In the genomic region with DNA sequence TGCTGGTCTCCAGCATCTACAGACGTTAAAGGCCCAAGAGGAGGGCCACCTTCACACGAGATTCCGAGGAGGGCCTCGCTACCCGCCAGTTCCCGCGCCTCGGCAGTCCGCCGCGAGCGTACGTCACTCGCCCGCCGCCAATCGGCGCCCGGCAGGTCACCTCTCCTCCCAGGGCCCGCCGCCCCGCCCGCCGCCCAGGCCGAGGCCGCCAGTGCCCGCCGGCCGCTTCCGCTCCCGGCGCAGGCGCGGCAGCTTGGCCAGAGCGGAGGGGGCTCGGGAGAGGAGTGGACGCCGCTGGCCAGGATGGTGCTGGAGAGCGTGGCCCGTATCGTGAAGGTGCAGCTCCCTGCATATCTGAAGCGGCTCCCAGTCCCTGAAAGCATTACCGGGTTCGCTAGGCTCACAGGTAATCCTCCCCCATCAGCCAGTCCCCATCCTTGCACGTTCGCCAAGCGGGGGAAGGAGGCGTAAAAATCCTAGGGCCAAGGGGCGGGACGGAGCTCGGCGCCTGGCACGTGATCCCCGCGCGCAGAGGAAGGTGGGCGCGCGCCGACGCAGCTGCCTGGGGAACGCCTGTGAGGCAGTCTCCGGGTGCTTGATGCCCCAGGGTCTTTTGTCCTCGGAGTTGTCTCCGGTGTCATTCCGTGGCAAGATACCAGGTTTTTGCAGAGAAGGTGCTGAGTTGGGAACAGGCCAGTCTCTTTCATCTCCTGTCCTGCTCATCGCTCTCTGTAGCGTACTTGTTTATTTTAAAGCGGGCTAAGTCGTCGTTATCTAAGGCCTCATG, we compare ENCODE assay signal across 1 cellular context.
A peak's percentile ranks its signal among the peaks of the same experiment; 100 is the strongest.
TF ChIP-seq lines count a peak whose summit lies in the region.

A gene with protein sequence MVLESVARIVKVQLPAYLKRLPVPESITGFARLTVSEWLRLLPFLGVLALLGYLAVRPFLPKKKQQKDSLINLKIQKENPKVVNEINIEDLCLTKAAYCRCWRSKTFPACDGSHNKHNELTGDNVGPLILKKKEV (plus strand): TSS at position 211 of the 787 bp plus-strand sequence. CDS start 93 bp downstream, at position 304.

TF ChIP-seq in HepG2, 621 proteins besides CTCF, POLR2A, EP300 and RAD21 (continued from another document and continues in another):
- no peak for TF ChIP-seq SMARCC2 (IDR thresholded peaks at IDR 0.05)
- TF ChIP-seq, protein P1, sequence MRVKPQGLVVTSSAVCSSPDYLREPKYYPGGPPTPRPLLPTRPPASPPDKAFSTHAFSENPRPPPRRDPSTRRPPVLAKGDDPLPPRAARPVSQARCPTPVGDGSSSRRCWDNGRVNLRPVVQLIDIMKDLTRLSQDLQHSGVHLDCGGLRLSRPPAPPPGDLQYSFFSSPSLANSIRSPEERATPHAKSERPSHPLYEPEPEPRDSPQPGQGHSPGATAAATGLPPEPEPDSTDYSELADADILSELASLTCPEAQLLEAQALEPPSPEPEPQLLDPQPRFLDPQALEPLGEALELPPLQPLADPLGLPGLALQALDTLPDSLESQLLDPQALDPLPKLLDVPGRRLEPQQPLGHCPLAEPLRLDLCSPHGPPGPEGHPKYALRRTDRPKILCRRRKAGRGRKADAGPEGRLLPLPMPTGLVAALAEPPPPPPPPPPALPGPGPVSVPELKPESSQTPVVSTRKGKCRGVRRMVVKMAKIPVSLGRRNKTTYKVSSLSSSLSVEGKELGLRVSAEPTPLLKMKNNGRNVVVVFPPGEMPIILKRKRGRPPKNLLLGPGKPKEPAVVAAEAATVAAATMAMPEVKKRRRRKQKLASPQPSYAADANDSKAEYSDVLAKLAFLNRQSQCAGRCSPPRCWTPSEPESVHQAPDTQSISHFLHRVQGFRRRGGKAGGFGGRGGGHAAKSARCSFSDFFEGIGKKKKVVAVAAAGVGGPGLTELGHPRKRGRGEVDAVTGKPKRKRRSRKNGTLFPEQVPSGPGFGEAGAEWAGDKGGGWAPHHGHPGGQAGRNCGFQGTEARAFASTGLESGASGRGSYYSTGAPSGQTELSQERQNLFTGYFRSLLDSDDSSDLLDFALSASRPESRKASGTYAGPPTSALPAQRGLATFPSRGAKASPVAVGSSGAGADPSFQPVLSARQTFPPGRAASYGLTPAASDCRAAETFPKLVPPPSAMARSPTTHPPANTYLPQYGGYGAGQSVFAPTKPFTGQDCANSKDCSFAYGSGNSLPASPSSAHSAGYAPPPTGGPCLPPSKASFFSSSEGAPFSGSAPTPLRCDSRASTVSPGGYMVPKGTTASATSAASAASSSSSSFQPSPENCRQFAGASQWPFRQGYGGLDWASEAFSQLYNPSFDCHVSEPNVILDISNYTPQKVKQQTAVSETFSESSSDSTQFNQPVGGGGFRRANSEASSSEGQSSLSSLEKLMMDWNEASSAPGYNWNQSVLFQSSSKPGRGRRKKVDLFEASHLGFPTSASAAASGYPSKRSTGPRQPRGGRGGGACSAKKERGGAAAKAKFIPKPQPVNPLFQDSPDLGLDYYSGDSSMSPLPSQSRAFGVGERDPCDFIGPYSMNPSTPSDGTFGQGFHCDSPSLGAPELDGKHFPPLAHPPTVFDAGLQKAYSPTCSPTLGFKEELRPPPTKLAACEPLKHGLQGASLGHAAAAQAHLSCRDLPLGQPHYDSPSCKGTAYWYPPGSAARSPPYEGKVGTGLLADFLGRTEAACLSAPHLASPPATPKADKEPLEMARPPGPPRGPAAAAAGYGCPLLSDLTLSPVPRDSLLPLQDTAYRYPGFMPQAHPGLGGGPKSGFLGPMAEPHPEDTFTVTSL (CRISPR knock-in tag; IDR thresholded peaks at IDR 0.05; ENCODE audit: borderline replicate concordance): no peak; the same call in 1 of the 2 replicates
- no peak for TF ChIP-seq ZNF777 (CRISPR knock-in tag; IDR thresholded peaks at IDR 0.05)
- TF ChIP-seq, protein P2, sequence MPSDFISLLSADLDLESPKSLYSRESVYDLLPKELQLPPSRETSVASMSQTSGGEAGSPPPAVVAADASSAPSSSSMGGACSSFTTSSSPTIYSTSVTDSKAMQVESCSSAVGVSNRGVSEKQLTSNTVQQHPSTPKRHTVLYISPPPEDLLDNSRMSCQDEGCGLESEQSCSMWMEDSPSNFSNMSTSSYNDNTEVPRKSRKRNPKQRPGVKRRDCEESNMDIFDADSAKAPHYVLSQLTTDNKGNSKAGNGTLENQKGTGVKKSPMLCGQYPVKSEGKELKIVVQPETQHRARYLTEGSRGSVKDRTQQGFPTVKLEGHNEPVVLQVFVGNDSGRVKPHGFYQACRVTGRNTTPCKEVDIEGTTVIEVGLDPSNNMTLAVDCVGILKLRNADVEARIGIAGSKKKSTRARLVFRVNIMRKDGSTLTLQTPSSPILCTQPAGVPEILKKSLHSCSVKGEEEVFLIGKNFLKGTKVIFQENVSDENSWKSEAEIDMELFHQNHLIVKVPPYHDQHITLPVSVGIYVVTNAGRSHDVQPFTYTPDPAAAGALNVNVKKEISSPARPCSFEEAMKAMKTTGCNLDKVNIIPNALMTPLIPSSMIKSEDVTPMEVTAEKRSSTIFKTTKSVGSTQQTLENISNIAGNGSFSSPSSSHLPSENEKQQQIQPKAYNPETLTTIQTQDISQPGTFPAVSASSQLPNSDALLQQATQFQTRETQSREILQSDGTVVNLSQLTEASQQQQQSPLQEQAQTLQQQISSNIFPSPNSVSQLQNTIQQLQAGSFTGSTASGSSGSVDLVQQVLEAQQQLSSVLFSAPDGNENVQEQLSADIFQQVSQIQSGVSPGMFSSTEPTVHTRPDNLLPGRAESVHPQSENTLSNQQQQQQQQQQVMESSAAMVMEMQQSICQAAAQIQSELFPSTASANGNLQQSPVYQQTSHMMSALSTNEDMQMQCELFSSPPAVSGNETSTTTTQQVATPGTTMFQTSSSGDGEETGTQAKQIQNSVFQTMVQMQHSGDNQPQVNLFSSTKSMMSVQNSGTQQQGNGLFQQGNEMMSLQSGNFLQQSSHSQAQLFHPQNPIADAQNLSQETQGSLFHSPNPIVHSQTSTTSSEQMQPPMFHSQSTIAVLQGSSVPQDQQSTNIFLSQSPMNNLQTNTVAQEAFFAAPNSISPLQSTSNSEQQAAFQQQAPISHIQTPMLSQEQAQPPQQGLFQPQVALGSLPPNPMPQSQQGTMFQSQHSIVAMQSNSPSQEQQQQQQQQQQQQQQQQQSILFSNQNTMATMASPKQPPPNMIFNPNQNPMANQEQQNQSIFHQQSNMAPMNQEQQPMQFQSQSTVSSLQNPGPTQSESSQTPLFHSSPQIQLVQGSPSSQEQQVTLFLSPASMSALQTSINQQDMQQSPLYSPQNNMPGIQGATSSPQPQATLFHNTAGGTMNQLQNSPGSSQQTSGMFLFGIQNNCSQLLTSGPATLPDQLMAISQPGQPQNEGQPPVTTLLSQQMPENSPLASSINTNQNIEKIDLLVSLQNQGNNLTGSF (CRISPR knock-in tag; IDR thresholded peaks at IDR 0.05): no peak; the same call in 1 of the 2 replicates
- TF ChIP-seq, protein P3, sequence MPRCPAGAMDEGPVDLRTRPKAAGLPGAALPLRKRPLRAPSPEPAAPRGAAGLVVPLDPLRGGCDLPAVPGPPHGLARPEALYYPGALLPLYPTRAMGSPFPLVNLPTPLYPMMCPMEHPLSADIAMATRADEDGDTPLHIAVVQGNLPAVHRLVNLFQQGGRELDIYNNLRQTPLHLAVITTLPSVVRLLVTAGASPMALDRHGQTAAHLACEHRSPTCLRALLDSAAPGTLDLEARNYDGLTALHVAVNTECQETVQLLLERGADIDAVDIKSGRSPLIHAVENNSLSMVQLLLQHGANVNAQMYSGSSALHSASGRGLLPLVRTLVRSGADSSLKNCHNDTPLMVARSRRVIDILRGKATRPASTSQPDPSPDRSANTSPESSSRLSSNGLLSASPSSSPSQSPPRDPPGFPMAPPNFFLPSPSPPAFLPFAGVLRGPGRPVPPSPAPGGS (CRISPR knock-in tag; IDR thresholded peaks at IDR 0.05): peak; percentile 83
- TF ChIP-seq IRF2 (CRISPR knock-in tag; IDR thresholded peaks at IDR 0.05): peak; percentile 58
- TF ChIP-seq GATAD1 (CRISPR knock-in tag; IDR thresholded peaks at IDR 0.05): peak; percentile 72
- TF ChIP-seq RXRA (CRISPR knock-in tag; IDR thresholded peaks at IDR 0.05): peak; percentile 78
- 0 out of 2 replicates have a peak, but pooled peaks have one; percentile 66 for TF ChIP-seq ZSCAN21 (CRISPR knock-in tag; IDR thresholded peaks at IDR 0.05; ENCODE audit: borderline replicate concordance)
- TF ChIP-seq IRX3 (CRISPR knock-in tag; IDR thresholded peaks at IDR 0.05; ENCODE audit: borderline replicate concordance, low read depth): peak; percentile 92
- TF ChIP-seq, protein P4, sequence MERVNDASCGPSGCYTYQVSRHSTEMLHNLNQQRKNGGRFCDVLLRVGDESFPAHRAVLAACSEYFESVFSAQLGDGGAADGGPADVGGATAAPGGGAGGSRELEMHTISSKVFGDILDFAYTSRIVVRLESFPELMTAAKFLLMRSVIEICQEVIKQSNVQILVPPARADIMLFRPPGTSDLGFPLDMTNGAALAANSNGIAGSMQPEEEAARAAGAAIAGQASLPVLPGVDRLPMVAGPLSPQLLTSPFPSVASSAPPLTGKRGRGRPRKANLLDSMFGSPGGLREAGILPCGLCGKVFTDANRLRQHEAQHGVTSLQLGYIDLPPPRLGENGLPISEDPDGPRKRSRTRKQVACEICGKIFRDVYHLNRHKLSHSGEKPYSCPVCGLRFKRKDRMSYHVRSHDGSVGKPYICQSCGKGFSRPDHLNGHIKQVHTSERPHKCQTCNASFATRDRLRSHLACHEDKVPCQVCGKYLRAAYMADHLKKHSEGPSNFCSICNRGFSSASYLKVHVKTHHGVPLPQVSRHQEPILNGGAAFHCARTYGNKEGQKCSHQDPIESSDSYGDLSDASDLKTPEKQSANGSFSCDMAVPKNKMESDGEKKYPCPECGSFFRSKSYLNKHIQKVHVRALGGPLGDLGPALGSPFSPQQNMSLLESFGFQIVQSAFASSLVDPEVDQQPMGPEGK (CRISPR knock-in tag; IDR thresholded peaks at IDR 0.05): no peak
- no peak for TF ChIP-seq NCOA5 (CRISPR knock-in tag; IDR thresholded peaks at IDR 0.05)
- no peak; the same call in 1 of the 2 replicates for TF ChIP-seq HNF4A (CRISPR knock-in tag; IDR thresholded peaks at IDR 0.05)
- no peak for TF ChIP-seq RCOR2 (CRISPR knock-in tag; IDR thresholded peaks at IDR 0.05)
- TF ChIP-seq, protein P5, sequence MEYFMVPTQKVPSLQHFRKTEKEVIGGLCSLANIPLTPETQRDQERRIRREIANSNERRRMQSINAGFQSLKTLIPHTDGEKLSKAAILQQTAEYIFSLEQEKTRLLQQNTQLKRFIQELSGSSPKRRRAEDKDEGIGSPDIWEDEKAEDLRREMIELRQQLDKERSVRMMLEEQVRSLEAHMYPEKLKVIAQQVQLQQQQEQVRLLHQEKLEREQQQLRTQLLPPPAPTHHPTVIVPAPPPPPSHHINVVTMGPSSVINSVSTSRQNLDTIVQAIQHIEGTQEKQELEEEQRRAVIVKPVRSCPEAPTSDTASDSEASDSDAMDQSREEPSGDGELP (IDR thresholded peaks at IDR 0.05; ENCODE audit: borderline replicate concordance, low read depth): no peak; the same call in 1 of the 2 replicates
- TF ChIP-seq NR3C1 (CRISPR knock-in tag; IDR thresholded peaks at IDR 0.05): no peak
- peak; percentile 37 for TF ChIP-seq MED1 (CRISPR knock-in tag; IDR thresholded peaks at IDR 0.05)
- TF ChIP-seq PRPF4 (IDR thresholded peaks at IDR 0.05; ENCODE audit: low read depth, low read length, poor library complexity, severe bottlenecking): no peak
- no peak for TF ChIP-seq ZNF180 (CRISPR knock-in tag; IDR thresholded peaks at IDR 0.05; ENCODE audit: borderline replicate concordance, low read depth)
- TF ChIP-seq ZSCAN31 (CRISPR knock-in tag; IDR thresholded peaks at IDR 0.05; ENCODE audit: low read depth): peak; percentile 94
- TF ChIP-seq SIX1 (CRISPR knock-in tag; IDR thresholded peaks at IDR 0.05; ENCODE audit: borderline replicate concordance): no peak; the same call in 1 of the 2 replicates
- TF ChIP-seq, protein P6, sequence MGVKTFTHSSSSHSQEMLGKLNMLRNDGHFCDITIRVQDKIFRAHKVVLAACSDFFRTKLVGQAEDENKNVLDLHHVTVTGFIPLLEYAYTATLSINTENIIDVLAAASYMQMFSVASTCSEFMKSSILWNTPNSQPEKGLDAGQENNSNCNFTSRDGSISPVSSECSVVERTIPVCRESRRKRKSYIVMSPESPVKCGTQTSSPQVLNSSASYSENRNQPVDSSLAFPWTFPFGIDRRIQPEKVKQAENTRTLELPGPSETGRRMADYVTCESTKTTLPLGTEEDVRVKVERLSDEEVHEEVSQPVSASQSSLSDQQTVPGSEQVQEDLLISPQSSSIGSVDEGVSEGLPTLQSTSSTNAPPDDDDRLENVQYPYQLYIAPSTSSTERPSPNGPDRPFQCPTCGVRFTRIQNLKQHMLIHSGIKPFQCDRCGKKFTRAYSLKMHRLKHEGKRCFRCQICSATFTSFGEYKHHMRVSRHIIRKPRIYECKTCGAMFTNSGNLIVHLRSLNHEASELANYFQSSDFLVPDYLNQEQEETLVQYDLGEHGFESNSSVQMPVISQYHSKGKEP (CRISPR knock-in tag; IDR thresholded peaks at IDR 0.05): no peak
- peak; percentile 72 for TF ChIP-seq ZNF12 (CRISPR knock-in tag; IDR thresholded peaks at IDR 0.05)
- TF ChIP-seq PHF8 (CRISPR knock-in tag; IDR thresholded peaks at IDR 0.05): peak; percentile 92
- TF ChIP-seq THAP11 (CRISPR knock-in tag; IDR thresholded peaks at IDR 0.05): peak; percentile 79
- TF ChIP-seq, protein P7, sequence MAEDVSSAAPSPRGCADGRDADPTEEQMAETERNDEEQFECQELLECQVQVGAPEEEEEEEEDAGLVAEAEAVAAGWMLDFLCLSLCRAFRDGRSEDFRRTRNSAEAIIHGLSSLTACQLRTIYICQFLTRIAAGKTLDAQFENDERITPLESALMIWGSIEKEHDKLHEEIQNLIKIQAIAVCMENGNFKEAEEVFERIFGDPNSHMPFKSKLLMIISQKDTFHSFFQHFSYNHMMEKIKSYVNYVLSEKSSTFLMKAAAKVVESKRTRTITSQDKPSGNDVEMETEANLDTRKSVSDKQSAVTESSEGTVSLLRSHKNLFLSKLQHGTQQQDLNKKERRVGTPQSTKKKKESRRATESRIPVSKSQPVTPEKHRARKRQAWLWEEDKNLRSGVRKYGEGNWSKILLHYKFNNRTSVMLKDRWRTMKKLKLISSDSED (CRISPR knock-in tag; IDR thresholded peaks at IDR 0.05): no peak
- no peak for TF ChIP-seq ZNF160 (CRISPR knock-in tag; IDR thresholded peaks at IDR 0.05)
- TF ChIP-seq, protein P8, sequence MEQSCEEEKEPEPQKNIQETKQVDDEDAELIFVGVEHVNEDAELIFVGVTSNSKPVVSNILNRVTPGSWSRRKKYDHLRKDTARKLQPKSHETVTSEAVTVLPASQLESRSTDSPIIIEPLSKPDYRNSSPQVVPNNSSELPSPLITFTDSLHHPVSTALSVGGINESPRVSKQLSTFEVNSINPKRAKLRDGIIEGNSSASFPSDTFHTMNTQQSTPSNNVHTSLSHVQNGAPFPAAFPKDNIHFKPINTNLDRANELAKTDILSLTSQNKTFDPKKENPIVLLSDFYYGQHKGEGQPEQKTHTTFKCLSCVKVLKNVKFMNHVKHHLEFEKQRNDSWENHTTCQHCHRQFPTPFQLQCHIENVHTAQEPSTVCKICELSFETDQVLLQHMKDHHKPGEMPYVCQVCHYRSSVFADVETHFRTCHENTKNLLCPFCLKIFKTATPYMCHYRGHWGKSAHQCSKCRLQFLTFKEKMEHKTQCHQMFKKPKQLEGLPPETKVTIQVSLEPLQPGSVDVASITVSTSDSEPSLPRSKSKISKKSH (CRISPR knock-in tag; IDR thresholded peaks at IDR 0.05; ENCODE audit: borderline replicate concordance): peak; percentile 92; the same call in 1 of the 2 replicates
